21 cellular contexts compared by ENCODE assay signal in the genomic region with DNA sequence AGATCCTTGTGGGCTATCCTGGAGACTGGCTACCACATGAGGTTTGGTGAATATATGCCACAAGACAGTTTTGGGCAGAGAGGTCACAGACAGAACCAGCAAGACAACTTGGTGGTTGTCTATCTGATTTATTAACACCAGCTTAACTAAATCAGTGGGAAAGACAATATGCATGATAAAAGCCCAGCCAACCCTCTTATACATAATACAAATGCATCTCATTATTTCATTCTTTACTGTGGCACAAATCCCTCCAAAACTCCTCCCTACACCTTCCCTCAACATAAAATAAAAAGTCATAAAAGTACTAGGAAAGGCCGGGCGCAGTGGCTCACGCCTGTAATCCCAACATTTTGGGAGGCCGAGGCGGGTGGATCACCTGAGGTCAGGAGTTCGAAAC.
"Had no signal": no experiment of that assay in that cellular context is flagged by ENCODE, and none has a peak within 500 bp of the region (broad histone marks: within the 10 kb centered on the region; RNA-seq: fewer than 3 reads in every experiment).

No MANE protein-coding gene starts in this region.

- H3K9me3 Mint-ChIP-seq: mesothelial cell of epicardium; natural killer cell treated with Interleukin-12 subunit alpha and Interleukin-12 subunit beta and Interleukin-15 and Interleukin-18, amount 100 ng/mL, for 72 hours; stimulated activated naive CD8-positive, alpha-beta T cell treated with anti-CD3 and anti-CD28 coated beads, Interleukin-15, amount 100 ng/mL, for 72 hours had no signal

- FAIRE-seq: endometrium, islet of Langerhans had no signal

- H3K4me1 Mint-ChIP-seq: mesothelial cell of epicardium had no signal

- H3K27me3 Mint-ChIP-seq: natural killer cell treated with Interleukin-12 subunit alpha and Interleukin-12 subunit beta and Interleukin-15 and Interleukin-18, amount 100 ng/mL, for 72 hours; stimulated activated naive B cell treated with anti-CD40 and anti-IgM and Interleukin-4, amounts not matched to agents 10 μg/mL and 1 μg/mL and 100 μg/mL, for 72 hours; stimulated activated naive CD8-positive, alpha-beta T cell treated with anti-CD3 and anti-CD28 coated beads, Interleukin-15, amount 100 ng/mL, for 72 hours had no signal

- H3K27ac Mint-ChIP-seq: mesothelial cell of epicardium; natural killer cell treated with Interleukin-12 subunit alpha and Interleukin-12 subunit beta and Interleukin-15 and Interleukin-18, amount 100 ng/mL, for 72 hours had no signal

- H3K4me3 ChIP-seq: gastrocnemius medialis, heart right ventricle, prostate gland, thoracic aorta, transverse colon had no signal

- H3K4me1 ChIP-seq: gastrocnemius medialis, heart right ventricle, parathyroid adenoma, prostate gland had no signal

- ATAC-seq: esophagus mucosa; gastrocnemius medialis; heart right ventricle; natural killer cell treated with Interleukin-12 subunit alpha and Interleukin-12 subunit beta and Interleukin-15 and Interleukin-18, amount 100 ng/mL, for 72 hours; sciatic nerve; stimulated activated naive B cell treated with anti-CD40 and anti-IgM and Interleukin-4, amounts not matched to agents 10 μg/mL and 1 μg/mL and 100 μg/mL, for 72 hours; stimulated activated naive CD8-positive, alpha-beta T cell treated with anti-CD3 and anti-CD28 coated beads, Interleukin-15, amount 100 ng/mL, for 72 hours had no signal

- H3K36me3 ChIP-seq: prostate gland had no signal

- H3K27ac ChIP-seq: gastrocnemius medialis, heart right ventricle, parathyroid adenoma, prostate gland, thoracic aorta, transverse colon had no signal

- H3K27me3 ChIP-seq: gastrocnemius medialis, heart right ventricle, transverse colon had no signal

- H3K9ac ChIP-seq: parathyroid adenoma had no signal

- DNase-seq: cortex of kidney; effector memory CD4-positive, alpha-beta T cell; gastrocnemius medialis; heart right ventricle; hypothalamus; kidney glomerular epithelial cell; mammary epithelial cell; stimulated activated CD4-positive, alpha-beta T cell treated with anti-CD3 and anti-CD28 coated beads, Interleukin-2, amount 100 ng/mL, for 24 hours; stimulated activated CD4-positive, alpha-beta T cell treated with anti-CD3 and anti-CD28 coated beads, Interleukin-4, amount 100 ng/mL, for 4 hours; stimulated activated naive B cell treated with anti-CD40 and anti-IgM and Interleukin-4, amounts not matched to agents 10 μg/mL and 1 μg/mL and 100 μg/mL, for 72 hours; stimulated activated naive CD8-positive, alpha-beta T cell treated with anti-CD3 and anti-CD28 coated beads, Interleukin-15, amount 100 ng/mL, for 72 hours; transverse colon had no signal

- H3K4me3 Mint-ChIP-seq: mesothelial cell of epicardium; natural killer cell treated with Interleukin-12 subunit alpha and Interleukin-12 subunit beta and Interleukin-15 and Interleukin-18, amount 100 ng/mL, for 72 hours; stimulated activated naive B cell treated with anti-CD40 and anti-IgM and Interleukin-4, amounts not matched to agents 10 μg/mL and 1 μg/mL and 100 μg/mL, for 72 hours; stimulated activated naive CD8-positive, alpha-beta T cell treated with anti-CD3 and anti-CD28 coated beads, Interleukin-15, amount 100 ng/mL, for 72 hours had no signal

- H3K9me3 ChIP-seq: gastrocnemius medialis, heart right ventricle, prostate gland, thoracic aorta, transverse colon had no signal

- H2AFZ ChIP-seq: parathyroid adenoma had no signal
